ENCODE assay signal across 22 cellular contexts in the genomic region with DNA sequence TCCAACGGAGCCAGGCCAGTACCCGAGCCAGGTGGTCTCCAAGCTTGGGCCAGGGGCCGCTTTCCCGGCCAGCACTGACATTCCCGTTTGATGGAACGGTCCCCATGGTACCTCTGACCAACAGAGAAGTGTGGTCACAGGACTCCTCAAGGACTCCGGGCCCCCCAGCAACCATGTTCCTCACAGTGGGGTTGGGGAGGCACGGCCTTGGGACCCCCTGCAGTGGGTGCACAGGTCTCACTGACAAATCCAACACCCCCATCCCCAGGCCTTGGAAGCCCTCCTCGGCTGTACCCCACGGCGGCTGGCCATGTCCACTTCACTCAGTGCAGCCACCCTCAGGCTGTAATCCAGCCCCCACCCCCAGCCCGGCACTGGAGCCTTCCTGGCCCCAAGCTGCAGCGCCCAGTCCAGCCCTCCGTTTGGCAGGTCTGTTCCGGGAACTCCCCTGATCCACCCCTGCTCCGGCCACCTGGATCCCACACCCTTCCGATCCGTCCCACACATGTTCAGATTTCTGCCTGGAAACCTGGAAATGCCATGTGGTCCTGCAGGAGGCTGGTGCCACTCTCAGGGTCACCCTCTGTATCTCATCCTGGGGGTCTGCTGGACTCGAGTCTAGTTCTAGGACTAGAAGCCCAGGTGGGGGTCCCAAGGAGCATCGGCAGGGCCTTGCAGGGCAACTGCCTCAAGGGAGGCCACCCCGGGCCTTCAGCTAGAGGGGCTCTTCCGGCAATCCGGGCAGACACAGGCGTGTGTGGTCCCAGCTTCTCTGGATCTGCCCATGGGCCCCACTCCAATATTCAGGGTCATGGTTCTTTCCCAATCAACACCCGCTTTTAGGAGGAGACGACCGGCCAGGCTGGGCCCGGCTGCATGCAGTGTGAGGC. TPM values are rescaled to one million over a fixed set of nuclear protein-coding genes. Genes with fewer than 3 reads are reported as not detected.
"Had no signal": no experiment of that assay in that cellular context is flagged by ENCODE, and none has a peak within 500 bp of the region (broad histone marks: within the 10 kb centered on the region; RNA-seq: fewer than 3 reads in every experiment).

No MANE protein-coding gene starts in this region.

- H3K4me3 Mint-ChIP-seq: immature natural killer cell, mesothelial cell of epicardium, natural killer cell, neural crest cell had no signal

- H3K27me3 ChIP-seq: colonic mucosa, upper lobe of left lung, vagina had no signal

- H3K4me3 ChIP-seq: colonic mucosa, esophagus squamous epithelium, gastroesophageal sphincter, prostate gland, tibial artery, upper lobe of left lung, vagina had no signal

- H3K9me3 Mint-ChIP-seq: natural killer cell had no signal

- H3K9ac ChIP-seq: parathyroid adenoma had no signal

- H3K9me3 ChIP-seq: colonic mucosa, prostate gland, vagina had no signal

- H2AFZ ChIP-seq: parathyroid adenoma had no signal

- ATAC-seq: gastroesophageal sphincter, left colon, sciatic nerve had no signal

- H3K4me1 Mint-ChIP-seq: immature natural killer cell, mesothelial cell of epicardium, neural crest cell had no signal

- H3K36me3 ChIP-seq: colonic mucosa, prostate gland, upper lobe of left lung, vagina had no signal

- H3K36me3 Mint-ChIP-seq: natural killer cell had no signal

- H3K4me1 ChIP-seq: colonic mucosa, gastroesophageal sphincter, parathyroid adenoma, prostate gland, tibial artery, upper lobe of left lung, vagina had no signal

- H3K27ac ChIP-seq: colonic mucosa, esophagus squamous epithelium, gastroesophageal sphincter, parathyroid adenoma, prostate gland, tibial artery, upper lobe of left lung, vagina had no signal

- H3K27ac Mint-ChIP-seq: mesothelial cell of epicardium, natural killer cell had no signal

- DNase-seq: cerebellar nuclear complex; colonic mucosa; dermis blood vessel endothelial cell; esophagus squamous epithelium; foreskin fibroblast; glutamatergic neuron; immature natural killer cell; left colon; natural killer cell; occipital lobe; stimulated activated naive CD4-positive, alpha-beta T cell treated with Interleukin-2 at 50 U/mL for 16 hours; tibial artery had no signal

RNA-seq across cellular contexts. Expression of a gene that starts 26.6 kb away (rescaled TPM):
- total RNA-seq: epithelial cell of proximal tubule, neural crest cell, temporal lobe had no signal
